Comparison of ENCODE assay signal across 23 cellular contexts in genomic region chr18:12034241-12035100, GRCh38. TPM values are rescaled to one million over a fixed set of nuclear protein-coding genes. Genes with fewer than 3 reads are reported as not detected.
DNase-seq lines count a peak whose midpoint lies in the region; ATAC-seq and TF ChIP-seq lines count a peak whose summit lies in the region.
"Had no signal": no experiment of that assay in that cellular context is flagged by ENCODE, and none has a peak within 500 bp of the region (broad histone marks: within the 10 kb centered on the region; RNA-seq: fewer than 3 reads in every experiment).

No MANE protein-coding gene starts in this region.

- no peak overlapping the region for H3K27ac ChIP-seq in mesendoderm (ENCODE audit: low read depth, low read length)
- H3K27ac ChIP-seq: C4-2B, Peyer's patch had no signal

- peak overlapping the region; percentile 22 for H3K56ac ChIP-seq in mesendoderm (ENCODE audit: low read length)

- H3K9me3 Mint-ChIP-seq in CD14-positive monocyte: no peaks in the 10 kb centered on the region
- H3K9me3 Mint-ChIP-seq: H9, nephron progenitor cell had no signal

- no peak overlapping the region for H3K4ac ChIP-seq in mesendoderm (ENCODE audit: low read depth, low read length)

- no peak overlapping the region for H4K8ac ChIP-seq in mesendoderm (ENCODE audit: low read depth, low read length)

- no peak overlapping the region for H2BK15ac ChIP-seq in mesendoderm (replicated peaks; ENCODE audit: low read depth)

- H3K79me1 ChIP-seq in mesendoderm (ENCODE audit: low read length): no peaks in the 10 kb centered on the region

- no peak overlapping the region for H4K5ac ChIP-seq in mesendoderm (ENCODE audit: low read length)

- H2AK5ac ChIP-seq in mesendoderm (ENCODE audit: low read length): no peak overlapping the region

- H3K27ac Mint-ChIP-seq in CD14-positive monocyte: peak overlapping the region in 5 of 7 donors; percentile 19 to 76 (median 46)

- no peak for ATAC-seq in GM19397 (IDR thresholded peaks at IDR 0.05; ENCODE audit: unreplicated experiment)
- ATAC-seq: left colon had no signal

- peaks cover 29% of the 10 kb centered on the region for H3K4me1 Mint-ChIP-seq in CD14-positive monocyte

- H3K27me3 Mint-ChIP-seq in CD14-positive monocyte (ENCODE audit: low read depth in 3 of 3): peaks cover 5 to 15% (median 13%) of the 10 kb centered on the region in 3 donors

- TF ChIP-seq CTCF in CD14-positive monocyte (IDR thresholded peaks at IDR 0.05): no peak

- no peak overlapping the region for H3K18ac ChIP-seq in mesendoderm (ENCODE audit: low read length)

- H3K4me3 ChIP-seq in mesendoderm (ENCODE audit: low read length): no peak overlapping the region
- H3K4me3 ChIP-seq: Peyer's patch had no signal

- no peak overlapping the region for H3K4me3 Mint-ChIP-seq in CD14-positive monocyte
- H3K4me3 Mint-ChIP-seq: nephron progenitor cell had no signal

- H3K4me1 ChIP-seq in mesendoderm (ENCODE audit: control insufficient read depth, low read depth, low read length): peaks cover 4% of the 10 kb centered on the region

- peaks cover 45 to 50% of the 10 kb centered on the region in 2 donors for H3K36me3 Mint-ChIP-seq in CD14-positive monocyte

- no peaks in the 10 kb centered on the region for H3K79me2 ChIP-seq in mesendoderm (ENCODE audit: control insufficient read depth, insufficient read depth, low read length)

- H3K9ac ChIP-seq in mesendoderm (ENCODE audit: low read length): no peak overlapping the region

- WGBS in mesendoderm (ENCODE audit: extremely low coverage, insufficient coverage, low lambda C conversion rate): no CpG with 5 or more reads among the region's 8 CpGs

- H3K27me3 ChIP-seq in mesendoderm (ENCODE audit: insufficient read depth, low read length, poor library complexity): no peaks in the 10 kb centered on the region
- H3K27me3 ChIP-seq: Peyer's patch had no signal

- H3K23ac ChIP-seq in mesendoderm (ENCODE audit: low read length): no peak overlapping the region

- H3K4me2 ChIP-seq in mesendoderm (ENCODE audit: low read length): no peak overlapping the region

- H2BK5ac ChIP-seq in mesendoderm (ENCODE audit: low read length): no peak overlapping the region

- DNase-seq in CD14-positive monocyte (ENCODE audit: low spot score): no peak
- DNase-seq in Kasumi-1 (lab: John Stamatoyannopoulos, UW): peak; percentile 50 to 51
- DNase-seq in OCI-M1 (lab: John Stamatoyannopoulos, UW): peak; percentile 11
- DNase-seq in mesendoderm: no peak
- DNase-seq in stimulated activated CD4-positive, alpha-beta T cell treated with anti-CD3 and anti-CD28 coated beads, Interleukin-4, amount 100 ng/mL, for 4 hours: no peak
- DNase-seq in foreskin melanocyte: no peak
- no peak for DNase-seq in activated gamma-delta T cell treated with Interleukin-2 at 50 U/mL for 16 hours
- DNase-seq: ACHN; activated CD4-positive, alpha-beta T cell treated with anti-CD3 and anti-CD28 coated beads, Interleukin-2, amount 50 U/mL, for 48 hours; activated T-cell treated with anti-CD3 and anti-CD28 coated beads for 4 hours; H9; KG1; left colon; NCI-H1092; NCI-H187 treated with DMSO at 0.1 percent for 48 hours; NCI-H226; NCI-H748 treated with DMSO at 0.1 percent for 48 hours; nephron progenitor cell; T-helper 2 cell had no signal

- intact Hi-C loops in CD14-positive monocyte (cut with micrococcal nuclease): loop anchor here (5.0 to 10.0 kb wide), 2 partner anchors 302 to 380 kb away; no protein-coding TSS in a partner anchor

- H3K36me3 ChIP-seq in mesendoderm (ENCODE audit: control insufficient read depth, insufficient read depth, low read length): peaks cover 2% of the 10 kb centered on the region

- no peak overlapping the region for H2BK120ac ChIP-seq in mesendoderm (ENCODE audit: low read depth, low read length)

RNA-seq across cellular contexts. Expression of gene IMPA2, which starts 53.2 kb away (rescaled TPM):
- polyA plus RNA-seq in CD14-positive monocyte: 100 to 1,000 TPM; 145 to 186 TPM
- 69.8 TPM for polyA plus RNA-seq in mesendoderm (2013, experiment 1 of 2)
- 71.3 TPM for polyA plus RNA-seq in mesendoderm (2013, experiment 2 of 2)

RNA-seq across cellular contexts. Expression of gene ANKRD62, which starts 59.2 kb away (rescaled TPM):
- polyA plus RNA-seq in CD14-positive monocyte: not detected
- polyA plus RNA-seq in mesendoderm (2013, experiment 1 of 2): 0.04 TPM
- 0.03 TPM for polyA plus RNA-seq in mesendoderm (2013, experiment 2 of 2)
- polyA plus RNA-seq: urinary bladder had no signal

Comparison
In these comparisons a context has a peak if more than half of its experiments do, and no peak if none do; other contexts are left out.
1. DNase-seq: peak in Kasumi-1 (2 of 2) and OCI-M1 (single experiment); none in CD14-positive monocyte (single experiment), mesendoderm (single experiment), stimulated activated CD4-positive, alpha-beta T cell treated with anti-CD3 and anti-CD28 coated beads, Interleukin-4, amount 100 ng/mL, for 4 hours (0 of 2), foreskin melanocyte (single experiment) and activated gamma-delta T cell treated with Interleukin-2 at 50 U/mL for 16 hours (single experiment).